In genomic region chr9:128902351-128903078, GRCh38 we compare ENCODE assay signal across 8 cellular contexts. TPM values are rescaled to one million over a fixed set of nuclear protein-coding genes. Genes with fewer than 3 reads are reported as not detected.
DNase-seq lines count a peak whose midpoint lies in the region; ATAC-seq and TF ChIP-seq lines count a peak whose summit lies in the region.

No MANE protein-coding gene starts in this region.

- intact Hi-C loops in dorsolateral prefrontal cortex (cut with DNase I) = no loop called here

- DNase-seq in SHP77 (lab: John Stamatoyannopoulos, UW) (peak; percentile 27 to 35), SHP77 treated with DMSO at 0.1 percent for 48 hours (lab: John Stamatoyannopoulos, UW) (no peak), dorsolateral prefrontal cortex (no peak), T1000 (lab: John Stamatoyannopoulos, UW) (no peak), SW 1271 (lab: John Stamatoyannopoulos, UW) (no peak)
- peak; percentile 68 to 81 for DNase-seq in stimulated activated CD4-positive, alpha-beta T cell treated with anti-CD3 and anti-CD28 coated beads, Interleukin-12 subunit alpha, Interleukin-12 subunit beta, amount 100 ng/mL, for 24 hours (ENCODE audit: low read depth in 2 of 2)

- peak; percentile 81 for ATAC-seq in HG03442 (IDR thresholded peaks at IDR 0.05; ENCODE audit: unreplicated experiment)
- peak; percentile 94 to 95 for ATAC-seq in activated CD4-positive, CD25-positive, alpha-beta regulatory T cell treated with anti-CD3 and anti-CD28 coated beads, Interleukin-2, amount 50 U/mL, for 24 hours

- peak overlapping the region in 42 of 59 donors; percentile 0 to 86 (median 56) for H3K27ac ChIP-seq in dorsolateral prefrontal cortex

- no peak for TF ChIP-seq CTCF in dorsolateral prefrontal cortex (IDR thresholded peaks at IDR 0.05 in 54 of 56, conservative IDR thresholded peaks at IDR 0.05 in 2 of 56; ENCODE audit: low read depth in 1 of 56, partially characterized antibody in 56 of 56)

- H3K4me3 ChIP-seq in dorsolateral prefrontal cortex = no peak overlapping the region

- no peaks in the 10 kb centered on the region for H3K27me3 ChIP-seq in dorsolateral prefrontal cortex

RNA-seq across cellular contexts. Expression of gene PHYHD1, which starts 18.3 kb away (rescaled TPM):
- total RNA-seq in dorsolateral prefrontal cortex = 100 to 1,000 TPM in 1 of 120 experiments, 10 to 100 TPM in 118, 1 to 10 TPM in 1; 8.8 to 113 (median 34.2) TPM

RNA-seq across cellular contexts. Expression of gene LRRC8A, which starts 20.6 kb away (rescaled TPM):
- total RNA-seq in dorsolateral prefrontal cortex = 100 to 1,000 TPM in 48 of 120 experiments, 10 to 100 TPM in 72; 63.8 to 213 (median 95.1) TPM

RNA-seq across cellular contexts. Expression of gene KYAT1, which starts 20.8 kb away (rescaled TPM):
- total RNA-seq in dorsolateral prefrontal cortex = 10 to 100 TPM; 22.3 to 55.0 (median 36.5) TPM

RNA-seq across cellular contexts. Expression of gene DOLK, which starts 44.9 kb away (rescaled TPM):
- 10 to 100 TPM in 23 of 120 experiments, 1 to 10 TPM in 97; 3.6 to 13.2 (median 8.4) TPM for total RNA-seq in dorsolateral prefrontal cortex

RNA-seq across cellular contexts. Expression of gene NUP188, which starts 45.0 kb away (rescaled TPM):
- 10 to 100 TPM; 23.7 to 70.4 (median 41.1) TPM for total RNA-seq in dorsolateral prefrontal cortex

Comparison
In these comparisons a context has a peak if more than half of its experiments do, and no peak if none do; other contexts are left out.
1. DNase-seq: peak in SHP77 (2 of 2) and stimulated activated CD4-positive, alpha-beta T cell treated with anti-CD3 and anti-CD28 coated beads, Interleukin-12 subunit alpha, Interleukin-12 subunit beta, amount 100 ng/mL, for 24 hours (2 of 2); none in SHP77 treated with DMSO at 0.1 percent for 48 hours (single experiment), dorsolateral prefrontal cortex (0 of 10), T1000 (single experiment) and SW 1271 (0 of 2).